Comparison of ENCODE assay signal across 26 cellular contexts in genomic region chr4:13704020-13704419, GRCh38.
A peak's percentile ranks its signal among the peaks of the same experiment; 100 is the strongest.
DNase-seq lines count a peak whose midpoint lies in the region; ATAC-seq, FAIRE-seq and TF ChIP-seq lines count a peak whose summit lies in the region.
"Had no signal": no experiment of that assay in that cellular context is flagged by ENCODE, and none has a peak within 500 bp of the region (broad histone marks: within the 10 kb centered on the region; RNA-seq: fewer than 3 reads in every experiment).

No MANE protein-coding gene starts in this region.

- TF ChIP-seq POLR2A in NB4 (IDR thresholded peaks at IDR 0.05; ENCODE audit: extremely low read depth, insufficient read length) (no peak), GM12878 (IDR thresholded peaks at IDR 0.05; ENCODE audit: low read depth, low read length) (no peak)

- H3K9me3 Mint-ChIP-seq in nephron, result no peaks in the 10 kb centered on the region
- H3K9me3 Mint-ChIP-seq: central memory CD8-positive, alpha-beta T cell; natural killer cell treated with Interleukin-12 subunit alpha and Interleukin-12 subunit beta and Interleukin-15 and Interleukin-18, amount 100 ng/mL, for 72 hours had no signal

- H3K27ac ChIP-seq in GM12878 (ENCODE audit: control insufficient read depth, insufficient read depth), result no peak overlapping the region
- H3K27ac ChIP-seq: ascending aorta, upper lobe of right lung had no signal

- no peaks in the 10 kb centered on the region for H3K36me3 ChIP-seq in GM12878 (ENCODE audit: control insufficient read depth in 2 of 2, insufficient read depth in 2 of 2, low read length in 1 of 2)
- H3K36me3 ChIP-seq: ascending aorta, pancreas, upper lobe of right lung had no signal

- H2AFZ ChIP-seq in GM12878 (ENCODE audit: control insufficient read depth, low read depth, low read length), result no peak overlapping the region

- POLR2A ChIA-PET in GM12878 (lab: Charles Lee), result no interaction called here

- no peaks in the 10 kb centered on the region for H3K27me3 Mint-ChIP-seq in nephron (ENCODE audit: low read depth)

- no peaks in the 10 kb centered on the region for H3K27me3 ChIP-seq in GM12878 (replicated peaks in 1 of 2; ENCODE audit: control insufficient read depth in 2 of 2, insufficient read depth in 2 of 2, low read length in 1 of 2)
- H3K27me3 ChIP-seq: ascending aorta, foreskin keratinocyte, pancreas, upper lobe of right lung had no signal

- RAD21 ChIA-PET in GM12878 (lab: Charles Lee; ENCODE audit: unreplicated experiment), result no interaction called here

- no peak overlapping the region for H3K9ac ChIP-seq in GM12878 (ENCODE audit: control insufficient read depth, insufficient read depth, low read length)

- H3K36me3 Mint-ChIP-seq in nephron (ENCODE audit: low read depth), result no peaks in the 10 kb centered on the region
- H3K36me3 Mint-ChIP-seq: activated naive CD8-positive, alpha-beta T cell; natural killer cell treated with Interleukin-12 subunit alpha and Interleukin-12 subunit beta and Interleukin-15 and Interleukin-18, amount 100 ng/mL, for 72 hours had no signal

- H3K4me3 Mint-ChIP-seq in nephron, result no peak overlapping the region
- H3K4me3 Mint-ChIP-seq: activated naive CD8-positive, alpha-beta T cell; B cell; central memory CD8-positive, alpha-beta T cell; natural killer cell treated with Interleukin-12 subunit alpha and Interleukin-12 subunit beta and Interleukin-15 and Interleukin-18, amount 100 ng/mL, for 72 hours had no signal

- no peaks in the 10 kb centered on the region for H3K9me3 ChIP-seq in GM12878 (replicated peaks; ENCODE audit: control insufficient read depth, insufficient read depth, low read length)
- H3K9me3 ChIP-seq: ascending aorta, pancreas, upper lobe of right lung had no signal

- TF ChIP-seq RAD21 in GM12878 (IDR thresholded peaks at IDR 0.05; ENCODE audit: insufficient read depth, low read depth, low read length), result no peak

- FAIRE-seq in GM12878 (lab: Jason Lieb, UNC), result no peak
- FAIRE-seq: A204.1, GM12891, pancreas had no signal

- CTCF ChIA-PET in GM12878 (lab: Yijun Ruan, JAX), result interaction anchor here (0.7 kb wide), 1 partner anchor 58 kb away, joined by 3 read pairs; no protein-coding TSS in a partner anchor

- SMC1A ChIA-PET in GM12878 (lab: Charles Lee; ENCODE audit: uncharacterized antibody, unreplicated experiment), result interaction anchor here (1.1 kb wide), 1 partner anchor 13 kb away, joined by 3 read pairs; no protein-coding TSS in a partner anchor

- intact Hi-C loops in GM12878 (cut with micrococcal nuclease; ENCODE audit: unreplicated experiment), result no loop called here

- H3K79me2 ChIP-seq in GM12878 (ENCODE audit: control insufficient read depth, insufficient read depth, low read length), result no peaks in the 10 kb centered on the region

- no peak overlapping the region for H3K4me2 ChIP-seq in GM12878 (ENCODE audit: control insufficient read depth, insufficient read depth)

- no peak for TF ChIP-seq EP300 in GM12878 (IDR thresholded peaks at IDR 0.05; ENCODE audit: borderline replicate concordance in 1 of 2, control insufficient read depth in 1 of 2, low read depth in 2 of 2, low read length in 2 of 2)

- H3K27ac Mint-ChIP-seq in nephron, result peak overlapping the region in 2 of 3 experiments; percentile 7 to 71
- H3K27ac Mint-ChIP-seq: activated naive CD8-positive, alpha-beta T cell; B cell; natural killer cell treated with Interleukin-12 subunit alpha and Interleukin-12 subunit beta and Interleukin-15 and Interleukin-18, amount 100 ng/mL, for 72 hours had no signal

- H4K20me1 ChIP-seq in GM12878 (ENCODE audit: control insufficient read depth, insufficient read depth), result no peaks in the 10 kb centered on the region

- WGBS in GM12878 (ENCODE audit: insufficient coverage, insufficient replicate concordance, low lambda C conversion rate, missing lambda C conversion rate), result 23% methylated on average over 2 of the region's 2 CpGs

- no peaks in the 10 kb centered on the region for H3K4me1 ChIP-seq in GM12878 (ENCODE audit: control insufficient read depth, insufficient read depth, low read length)
- H3K4me1 ChIP-seq: ascending aorta, upper lobe of right lung had no signal

- ATAC-seq in GM12878 (peak; percentile 29; the same call in 1 of the 3 replicates), GM18907 (IDR thresholded peaks at IDR 0.05; ENCODE audit: unreplicated experiment) (no peak)
- ATAC-seq: foreskin keratinocyte; natural killer cell treated with Interleukin-12 subunit alpha and Interleukin-12 subunit beta and Interleukin-15 and Interleukin-18, amount 100 ng/mL, for 72 hours; pancreas; sciatic nerve; upper lobe of right lung had no signal

- H3K4me1 Mint-ChIP-seq in nephron, result peaks cover 11% of the 10 kb centered on the region
- H3K4me1 Mint-ChIP-seq: central memory CD8-positive, alpha-beta T cell had no signal

- TF ChIP-seq CTCF in NB4 (IDR thresholded peaks at IDR 0.05; ENCODE audit: low read depth, low read length) (no peak), GM12878 (IDR thresholded peaks at IDR 0.05 in 2 of 3, conservative IDR thresholded peaks at IDR 0.05 in 1 of 3; ENCODE audit: control insufficient read depth in 2 of 3, extremely low read depth in 1 of 3, insufficient read depth in 1 of 3, low read depth in 3 of 3, low read length in 3 of 3) (no peak), nephron (IDR thresholded peaks at IDR 0.05; ENCODE audit: unreplicated experiment in 3 of 3) (no peak)

- BruUV-seq in GM12878 (replicated peaks; lab: Mats Ljungman, UMichigan), result no TSS peak

- in situ Hi-C loops in GM12878 (cut with MboI), result no loop called here

- no peak overlapping the region for H3K4me3 ChIP-seq in NB4 (ENCODE audit: low read depth, low read length)
- no peak overlapping the region for H3K4me3 ChIP-seq in GM12878
- H3K4me3 ChIP-seq: ascending aorta, pancreas, upper lobe of right lung had no signal

- DNase-seq in SIG-M5 treated with dmso at 0.1 percent for 504 hours (lab: John Stamatoyannopoulos, UW; ENCODE audit: unreplicated experiment), result peak; percentile 10
- DNase-seq in SIG-M5 (lab: John Stamatoyannopoulos, UW), result no peak
- peak; percentile 47 for DNase-seq in NB4 (ENCODE audit: low read depth)
- no peak for DNase-seq in GM12878 (ENCODE audit: low read depth, low spot score)
- DNase-seq in activated CD4-positive, CD25-positive, alpha-beta regulatory T cell (lab: John Stamatoyannopoulos, UW), result no peak
- no peak for DNase-seq in NCI-H2196 treated with DMSO at 0.1 percent for 48 hours (lab: John Stamatoyannopoulos, UW; ENCODE audit: unreplicated experiment)
- DNase-seq: COR-L47; DMS79 treated with DMSO at 0.1 percent for 48 hours; erythroblast; NCI-H1105 treated with DMSO at 0.1 percent for 48 hours; NCI-H2081 treated with DMSO at 0.1 percent for 48 hours; NCI-H524; pancreas; stimulated activated CD4-positive, alpha-beta T cell treated with anti-CD3 and anti-CD28 coated beads, Interleukin-15, amount 100 ng/mL, for 24 hours; upper lobe of right lung had no signal

TF ChIP-seq in GM12878, 131 proteins besides CTCF, POLR2A, EP300 and RAD21 (continues in another document):
- TF ChIP-seq MYB (IDR thresholded peaks at IDR 0.05; ENCODE audit: borderline replicate concordance, low read depth, low read length) (no peak), ZBTB33 (IDR thresholded peaks at IDR 0.05) (no peak), NFXL1 (IDR thresholded peaks at IDR 0.05; ENCODE audit: borderline replicate concordance) (no peak), BCL11A (IDR thresholded peaks at IDR 0.05; ENCODE audit: low read depth, low read length) (no peak), HDAC6 (IDR thresholded peaks at IDR 0.05; ENCODE audit: unreplicated experiment) (no peak), MEF2A (IDR thresholded peaks at IDR 0.05; ENCODE audit: insufficient read depth, low read depth, low read length) (no peak), SRF (IDR thresholded peaks at IDR 0.05; ENCODE audit: low read depth in 2 of 2, low read length in 2 of 2) (no peak), KLF5 (IDR thresholded peaks at IDR 0.05; ENCODE audit: partially characterized antibody) (no peak), SUZ12 (IDR thresholded peaks at IDR 0.05; ENCODE audit: unreplicated experiment) (no peak), JUND (IDR thresholded peaks at IDR 0.05; ENCODE audit: low read depth, low read length) (no peak)
- TF ChIP-seq, protein P1, sequence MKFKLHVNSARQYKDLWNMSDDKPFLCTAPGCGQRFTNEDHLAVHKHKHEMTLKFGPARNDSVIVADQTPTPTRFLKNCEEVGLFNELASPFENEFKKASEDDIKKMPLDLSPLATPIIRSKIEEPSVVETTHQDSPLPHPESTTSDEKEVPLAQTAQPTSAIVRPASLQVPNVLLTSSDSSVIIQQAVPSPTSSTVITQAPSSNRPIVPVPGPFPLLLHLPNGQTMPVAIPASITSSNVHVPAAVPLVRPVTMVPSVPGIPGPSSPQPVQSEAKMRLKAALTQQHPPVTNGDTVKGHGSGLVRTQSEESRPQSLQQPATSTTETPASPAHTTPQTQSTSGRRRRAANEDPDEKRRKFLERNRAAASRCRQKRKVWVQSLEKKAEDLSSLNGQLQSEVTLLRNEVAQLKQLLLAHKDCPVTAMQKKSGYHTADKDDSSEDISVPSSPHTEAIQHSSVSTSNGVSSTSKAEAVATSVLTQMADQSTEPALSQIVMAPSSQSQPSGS (IDR thresholded peaks at IDR 0.05; ENCODE audit: low read length), result no peak

Comparison
In these comparisons a context has a peak if more than half of its experiments do, and no peak if none do; other contexts are left out.
1. DNase-seq: peak in SIG-M5 treated with dmso at 0.1 percent for 504 hours (single experiment) and NB4 (single experiment); none in SIG-M5 (single experiment), GM12878 (single experiment), activated CD4-positive, CD25-positive, alpha-beta regulatory T cell (0 of 4) and NCI-H2196 treated with DMSO at 0.1 percent for 48 hours (single experiment).